Comparison of ENCODE assay signal across 25 cellular contexts in genomic region chr6:27883136-27883535, GRCh38. TPM values are rescaled to one million over a fixed set of nuclear protein-coding genes. Genes with fewer than 3 reads are reported as not detected.
"Had no signal": no experiment of that assay in that cellular context is flagged by ENCODE, and none has a peak within 500 bp of the region (broad histone marks: within the 10 kb centered on the region; RNA-seq: fewer than 3 reads in every experiment).

No MANE protein-coding gene starts in this region.

- H3K9me3 ChIP-seq: breast epithelium, colonic mucosa had no signal

- H3K4me3 ChIP-seq: breast epithelium, colonic mucosa, PC-9 had no signal

- H3K27ac Mint-ChIP-seq: activated CD4-positive, alpha-beta memory T cell treated with anti-CD3 and anti-CD28 coated beads for 36 hours; activated CD4-positive, alpha-beta T cell treated with anti-CD3 and anti-CD28 coated beads, Interleukin-2, amount 10 ng/mL, durations not matched to agents 7 days and 5 days; activated naive CD4-positive, alpha-beta T cell treated with anti-CD3 and anti-CD28 coated beads, Interleukin-2, amount 10 ng/mL, durations not matched to agents 7 days and 5 days; activated naive CD8-positive, alpha-beta T cell treated with anti-CD3 and anti-CD28 coated beads for 36 hours; T-helper 17 cell had no signal

- H3K27me3 ChIP-seq: colonic mucosa had no signal

- H3K36me3 ChIP-seq: breast epithelium, colonic mucosa had no signal

- H3K4me3 Mint-ChIP-seq: activated CD4-positive, alpha-beta memory T cell treated with anti-CD3 and anti-CD28 coated beads for 36 hours; activated CD4-positive, alpha-beta T cell treated with anti-CD3 and anti-CD28 coated beads, Interleukin-2, amount 10 ng/mL, durations not matched to agents 7 days and 5 days; activated naive CD4-positive, alpha-beta T cell treated with anti-CD3 and anti-CD28 coated beads, Interleukin-2, amount 10 ng/mL, durations not matched to agents 7 days and 5 days; activated naive CD8-positive, alpha-beta T cell treated with anti-CD3 and anti-CD28 coated beads for 36 hours; activated T-cell treated with anti-CD3 and anti-CD28 coated beads, Interleukin-2, amount 50 U/mL, for 4 hours; T-helper 17 cell had no signal

- DNase-seq: activated CD4-positive, alpha-beta memory T cell treated with anti-CD3 and anti-CD28 coated beads for 36 hours; activated CD4-positive, alpha-beta T cell treated with anti-CD3 and anti-CD28 coated beads, Interleukin-2, amount 10 ng/mL, durations not matched to agents 7 days and 5 days; activated CD4-positive, CD25-positive, alpha-beta regulatory T cell; activated CD8-positive, alpha-beta memory T cell treated with anti-CD3 and anti-CD28 coated beads for 24 hours; activated gamma-delta T cell; activated naive CD4-positive, alpha-beta T cell treated with anti-CD3 and anti-CD28 coated beads, Interleukin-2, amount 10 ng/mL, durations not matched to agents 7 days and 5 days; activated naive CD8-positive, alpha-beta T cell treated with anti-CD3 and anti-CD28 coated beads for 36 hours; activated T-cell treated with anti-CD3 and anti-CD28 coated beads, Interleukin-2, amount 50 U/mL, for 4 hours; anterior cingulate cortex; caudate nucleus; colonic mucosa; MM.1S; NCI-H1105; NCI-H1436; NCI-H1694 treated with DMSO at 0.1 percent for 48 hours; NCI-H2029 treated with DMSO at 0.1 percent for 48 hours; NCI-H510A treated with DMSO at 0.1 percent for 48 hours; NCI-H69; PC-9; SIG-M5; T-helper 17 cell; T-helper 9 cell had no signal

- H3K4me1 ChIP-seq: breast epithelium, colonic mucosa had no signal

- H3K27me3 Mint-ChIP-seq: activated CD4-positive, alpha-beta memory T cell treated with anti-CD3 and anti-CD28 coated beads for 36 hours; activated CD4-positive, alpha-beta T cell treated with anti-CD3 and anti-CD28 coated beads, Interleukin-2, amount 10 ng/mL, durations not matched to agents 7 days and 5 days; activated naive CD4-positive, alpha-beta T cell treated with anti-CD3 and anti-CD28 coated beads, Interleukin-2, amount 10 ng/mL, durations not matched to agents 7 days and 5 days; activated naive CD8-positive, alpha-beta T cell treated with anti-CD3 and anti-CD28 coated beads for 36 hours; T-helper 17 cell had no signal

- H3K4me2 ChIP-seq: PC-9 had no signal

- H3K27ac ChIP-seq: breast epithelium, colonic mucosa, PC-9 had no signal

- H3K4me1 Mint-ChIP-seq: activated naive CD8-positive, alpha-beta T cell treated with anti-CD3 and anti-CD28 coated beads for 36 hours; T-helper 17 cell had no signal

- H2AFZ ChIP-seq: PC-9 had no signal

- ATAC-seq: activated T-cell treated with anti-CD3 and anti-CD28 coated beads, Interleukin-2, amount 50 U/mL, for 4 hours; T-helper 17 cell had no signal

- H3K9me3 Mint-ChIP-seq: activated CD4-positive, alpha-beta memory T cell treated with anti-CD3 and anti-CD28 coated beads for 36 hours; activated naive CD4-positive, alpha-beta T cell treated with anti-CD3 and anti-CD28 coated beads, Interleukin-2, amount 10 ng/mL, durations not matched to agents 7 days and 5 days; activated naive CD8-positive, alpha-beta T cell treated with anti-CD3 and anti-CD28 coated beads for 36 hours; activated T-cell treated with anti-CD3 and anti-CD28 coated beads, Interleukin-2, amount 50 U/mL, for 4 hours had no signal

- H3K36me3 Mint-ChIP-seq: activated CD4-positive, alpha-beta memory T cell treated with anti-CD3 and anti-CD28 coated beads for 36 hours; activated naive CD4-positive, alpha-beta T cell treated with anti-CD3 and anti-CD28 coated beads, Interleukin-2, amount 10 ng/mL, durations not matched to agents 7 days and 5 days; activated naive CD8-positive, alpha-beta T cell treated with anti-CD3 and anti-CD28 coated beads for 36 hours had no signal

RNA-seq across cellular contexts. Expression of gene OR2B2, which starts 29.1 kb away (rescaled TPM):
- total RNA-seq: activated CD4-positive, alpha-beta memory T cell treated with anti-CD3 and anti-CD28 coated beads for 36 hours; activated CD4-positive, alpha-beta T cell treated with anti-CD3 and anti-CD28 coated beads, Interleukin-2, amount 10 ng/mL, durations not matched to agents 7 days and 5 days; activated naive CD8-positive, alpha-beta T cell treated with anti-CD3 and anti-CD28 coated beads for 36 hours; activated T-cell treated with anti-CD3 and anti-CD28 coated beads, Interleukin-2, amount 50 U/mL, for 4 hours; breast epithelium; cerebellum; colonic mucosa; PC-9; T-helper 17 cell had no signal
- polyA plus RNA-seq: adipose tissue had no signal
